8 cellular contexts compared by ENCODE assay signal in the genomic region with DNA sequence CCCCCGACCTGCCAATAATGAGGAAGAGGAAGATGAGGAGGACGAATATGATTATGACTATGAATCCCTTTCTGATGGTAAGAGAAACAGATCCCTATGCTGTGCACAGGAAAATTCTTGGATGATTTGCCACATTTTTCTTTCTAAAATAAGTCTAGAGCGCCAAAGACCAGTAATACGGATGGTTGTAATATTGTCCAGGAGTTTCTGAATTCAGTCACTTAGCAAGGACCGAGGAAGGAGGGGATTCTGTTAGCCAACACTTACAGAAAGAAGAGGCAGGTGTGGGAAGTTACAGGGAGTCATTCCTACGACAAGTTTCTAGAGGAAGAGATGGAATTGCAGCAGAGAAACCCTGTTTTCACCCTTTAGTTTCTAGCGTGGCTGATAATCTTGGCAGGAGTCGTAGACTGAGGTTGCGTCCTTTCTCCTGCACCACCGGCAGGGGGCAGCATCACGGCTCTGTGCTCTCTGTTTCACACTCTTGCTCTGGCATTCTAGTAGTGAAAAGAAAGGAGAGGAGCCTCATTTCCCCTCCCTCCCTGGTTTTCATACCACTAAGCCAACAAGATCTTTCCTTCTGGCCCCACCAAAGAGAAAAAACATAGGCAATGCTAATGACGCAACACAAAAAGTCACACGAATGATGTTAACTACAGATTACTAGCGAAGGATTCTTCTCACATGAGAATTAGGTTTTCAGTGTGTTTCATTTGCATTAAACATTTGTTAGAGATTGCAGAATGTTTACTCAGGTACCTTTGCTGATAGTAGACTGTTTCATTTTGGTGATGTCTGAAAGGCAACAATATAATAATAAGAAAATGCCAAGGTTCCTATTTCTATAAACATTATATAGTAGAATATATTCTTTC.
DNase-seq lines count a peak whose midpoint lies in the region; ATAC-seq and TF ChIP-seq lines count a peak whose summit lies in the region.

No MANE protein-coding gene starts in this region.

- H3K27ac Mint-ChIP-seq in natural killer cell = no peak overlapping the region

- no peaks in the 10 kb centered on the region for H3K36me3 Mint-ChIP-seq in natural killer cell

- H3K4me1 Mint-ChIP-seq in natural killer cell = peaks cover 0 to 9% of the 10 kb centered on the region in 2 donors

- TF ChIP-seq CTCF in natural killer cell (IDR thresholded peaks at IDR 0.05) = peak; percentile 80

- H3K27me3 Mint-ChIP-seq in natural killer cell (ENCODE audit: low read depth in 2 of 2) = peaks cover 16 to 29% of the 10 kb centered on the region in 2 donors

- no peak overlapping the region for H3K4me3 Mint-ChIP-seq in natural killer cell

- peak; percentile 79 for ATAC-seq in HG02852 (IDR thresholded peaks at IDR 0.05; ENCODE audit: unreplicated experiment)
- peak; percentile 49 to 80 (median 60) for ATAC-seq in natural killer cell

- no peak for TF ChIP-seq POLR2A in erythroblast (IDR thresholded peaks at IDR 0.05; ENCODE audit: low read length)

- intact Hi-C loops in natural killer cell (cut with micrococcal nuclease) = loop anchor here (2.0 kb wide), 1 partner anchor 165 kb away; no protein-coding TSS in a partner anchor

- no peak overlapping the region for H3K27ac ChIP-seq in substantia nigra (ENCODE audit: low read depth, low read length, poor library complexity, severe bottlenecking)

- peak; percentile 47 for DNase-seq in NCI-H510A treated with DMSO at 0.1 percent for 48 hours (lab: John Stamatoyannopoulos, UW)
- no peak for DNase-seq in NCI-H510A (lab: John Stamatoyannopoulos, UW)
- peak; percentile 2 for DNase-seq in NCI-H748 treated with DMSO at 0.1 percent for 48 hours (lab: John Stamatoyannopoulos, UW)
- DNase-seq in activated CD8-positive, alpha-beta memory T cell treated with anti-CD3 and anti-CD28 coated beads for 24 hours = peak; percentile 76
- DNase-seq in erythroblast (lab: John Stamatoyannopoulos, UW) = peak; percentile 63 to 77
- DNase-seq in natural killer cell = peak; percentile 24
- peak in 38 of 49 donors; percentile 2 to 53 (median 22) for DNase-seq in substantia nigra (lab: John Stamatoyannopoulos, UW)

- H3K9me3 Mint-ChIP-seq in natural killer cell = no peaks in the 10 kb centered on the region
